ENCODE assay signal across 15 cellular contexts in genomic region chr3:160748226-160748625, GRCh38. TPM values are rescaled to one million over a fixed set of nuclear protein-coding genes. Genes with fewer than 3 reads are reported as not detected.
DNase-seq lines count a peak whose midpoint lies in the region; ATAC-seq and TF ChIP-seq lines count a peak whose summit lies in the region.
"Had no signal": no experiment of that assay in that cellular context is flagged by ENCODE, and none has a peak within 500 bp of the region (broad histone marks: within the 10 kb centered on the region; RNA-seq: fewer than 3 reads in every experiment).

No MANE protein-coding gene starts in this region.

- no peak for TF ChIP-seq POLR2A in adrenal gland (IDR thresholded peaks at IDR 0.05)

- no peaks in the 10 kb centered on the region for H3K9me3 Mint-ChIP-seq in activated T-helper 2 cell treated with anti-CD3 and anti-CD28 coated beads, Interferon-gamma antibody, Interleukin-2, Interleukin-4, amounts not matched to agents 10 μg/mL and 5 μg/mL and 100 μg/mL, durations not matched to agents 14 hours and 24 hours and 36 hours
- H3K9me3 Mint-ChIP-seq: CD8-positive, alpha-beta T cell; H9 had no signal

- TF ChIP-seq CTCF in adrenal gland (IDR thresholded peaks at IDR 0.05) (no peak), parathyroid adenoma (IDR thresholded peaks at IDR 0.05) (no peak)

- no peak for ATAC-seq in right cardiac atrium
- ATAC-seq: CD8-positive, alpha-beta T cell; GM12878; HepG2 had no signal

- no peak overlapping the region for H3K27ac Mint-ChIP-seq in activated T-helper 2 cell treated with anti-CD3 and anti-CD28 coated beads, Interferon-gamma antibody, Interleukin-2, Interleukin-4, amounts not matched to agents 10 μg/mL and 5 μg/mL and 100 μg/mL, durations not matched to agents 14 hours and 24 hours and 36 hours
- H3K27ac Mint-ChIP-seq: B cell; CD8-positive, alpha-beta T cell; H9 had no signal

- peaks cover 45% of the 10 kb centered on the region for H3K27me3 Mint-ChIP-seq in activated T-helper 2 cell treated with anti-CD3 and anti-CD28 coated beads, Interferon-gamma antibody, Interleukin-2, Interleukin-4, amounts not matched to agents 10 μg/mL and 5 μg/mL and 100 μg/mL, durations not matched to agents 14 hours and 24 hours and 36 hours (ENCODE audit: low read depth)

- H3K36me3 Mint-ChIP-seq in activated T-helper 2 cell treated with anti-CD3 and anti-CD28 coated beads, Interferon-gamma antibody, Interleukin-2, Interleukin-4, amounts not matched to agents 10 μg/mL and 5 μg/mL and 100 μg/mL, durations not matched to agents 14 hours and 24 hours and 36 hours (ENCODE audit: low read depth): no peaks in the 10 kb centered on the region
- H3K36me3 Mint-ChIP-seq: CD8-positive, alpha-beta T cell had no signal

- no peaks in the 10 kb centered on the region for H3K36me3 ChIP-seq in adrenal gland (replicated peaks in 1 of 2)
- no peaks in the 10 kb centered on the region for H3K36me3 ChIP-seq in parathyroid adenoma (ENCODE audit: control insufficient read depth, insufficient read depth, low read length)
- H3K36me3 ChIP-seq: BLaER1 treated with 17β-estradiol and CSF1 and Interleukin-3, amounts not matched to agents 10 nM and 100 nM had no signal

- no peak overlapping the region for H3K4me3 ChIP-seq in right cardiac atrium (ENCODE audit: low read length)
- H3K4me3 ChIP-seq in adrenal gland: no peak overlapping the region
- H3K4me3 ChIP-seq in parathyroid adenoma (ENCODE audit: low read depth, low read length): no peak overlapping the region
- H3K4me3 ChIP-seq: BLaER1 treated with 17β-estradiol and CSF1 and Interleukin-3, amounts not matched to agents 10 nM and 100 nM; GM12878 had no signal

- no peaks in the 10 kb centered on the region for H3K4me1 ChIP-seq in right cardiac atrium (ENCODE audit: control insufficient read depth, insufficient read depth, low read length)
- peaks cover 6 to 29% of the 10 kb centered on the region in 2 donors for H3K4me1 ChIP-seq in adrenal gland (replicated peaks in 1 of 2)
- peaks cover 22% of the 10 kb centered on the region for H3K4me1 ChIP-seq in parathyroid adenoma

- no peaks in the 10 kb centered on the region for H3K9me3 ChIP-seq in right cardiac atrium (ENCODE audit: control insufficient read depth, low read length)
- H3K9me3 ChIP-seq in adrenal gland (replicated peaks in 1 of 3): no peaks in the 10 kb centered on the region
- no peaks in the 10 kb centered on the region for H3K9me3 ChIP-seq in parathyroid adenoma (ENCODE audit: control insufficient read depth, low read length)
- H3K9me3 ChIP-seq: BLaER1 treated with 17β-estradiol and CSF1 and Interleukin-3, amounts not matched to agents 10 nM and 100 nM had no signal

- H3K27ac ChIP-seq in right cardiac atrium (ENCODE audit: low read length) (no peak overlapping the region), adrenal gland (no peak overlapping the region), parathyroid adenoma (no peak overlapping the region)
- H3K27ac ChIP-seq: BLaER1 treated with 17β-estradiol and CSF1 and Interleukin-3, amounts not matched to agents 10 nM and 100 nM had no signal

- H3K4me1 Mint-ChIP-seq in activated T-helper 2 cell treated with anti-CD3 and anti-CD28 coated beads, Interferon-gamma antibody, Interleukin-2, Interleukin-4, amounts not matched to agents 10 μg/mL and 5 μg/mL and 100 μg/mL, durations not matched to agents 14 hours and 24 hours and 36 hours (ENCODE audit: low read depth): peaks cover 3% of the 10 kb centered on the region
- H3K4me1 Mint-ChIP-seq: B cell, H9 had no signal

- H3K9ac ChIP-seq in parathyroid adenoma: no peak overlapping the region
- H3K9ac ChIP-seq: BLaER1 treated with 17β-estradiol and CSF1 and Interleukin-3, amounts not matched to agents 10 nM and 100 nM had no signal

- peak overlapping the region; percentile 28 for H2AFZ ChIP-seq in parathyroid adenoma

- H3K27me3 ChIP-seq in right cardiac atrium (ENCODE audit: control insufficient read depth, insufficient read depth): no peaks in the 10 kb centered on the region
- no peaks in the 10 kb centered on the region for H3K27me3 ChIP-seq in adrenal gland
- H3K27me3 ChIP-seq in parathyroid adenoma (ENCODE audit: control insufficient read depth, insufficient read depth, low read length): no peaks in the 10 kb centered on the region
- H3K27me3 ChIP-seq: BLaER1 treated with 17β-estradiol and CSF1 and Interleukin-3, amounts not matched to agents 10 nM and 100 nM had no signal

- DNase-seq in right cardiac atrium: peak in 2 of 3 donors; percentile 34 to 49
- no peak for DNase-seq in cardiac septum (ENCODE audit: low spot score)
- peak in 6 of 7 donors; percentile 24 to 74 (median 54) for DNase-seq in adrenal gland
- DNase-seq in activated T-helper 2 cell treated with anti-CD3 and anti-CD28 coated beads, Interferon-gamma antibody, Interleukin-2, Interleukin-4, amounts not matched to agents 10 μg/mL and 5 μg/mL and 100 μg/mL, durations not matched to agents 14 hours and 24 hours and 36 hours (ENCODE audit: low spot score): no peak
- no peak for DNase-seq in NCI-H446 treated with DMSO at 0.1 percent for 48 hours (lab: John Stamatoyannopoulos, UW)
- DNase-seq in islet precursor cell: no peak
- DNase-seq: Calu3; CD8-positive, alpha-beta T cell; EL; H9 had no signal

- WGBS in right cardiac atrium: 62% methylated on average over 2 of the region's 2 CpGs
- 54 to 64% (median 58%) methylated on average over 2 of the region's 2 CpGs for WGBS in adrenal gland, 4 donors

- intact Hi-C loops in right cardiac atrium (cut with DNase I) (no loop called here), cardiac septum (cut with DNase I) (loop anchor here (5.0 kb wide), 1 partner anchor 41 kb away; no protein-coding TSS in a partner anchor), adrenal gland (cut with DNase I) (no loop called here)
- intact Hi-C loops in activated T-helper 2 cell treated with anti-CD3 and anti-CD28 coated beads, Interferon-gamma antibody, Interleukin-2, Interleukin-4, amounts not matched to agents 10 μg/mL and 5 μg/mL and 100 μg/mL, durations not matched to agents 14 hours and 24 hours and 36 hours (cut with micrococcal nuclease): no loop called here

- no peaks in the 10 kb centered on the region for H3K79me2 ChIP-seq in parathyroid adenoma

- H3K4me2 ChIP-seq in parathyroid adenoma (ENCODE audit: low read length): no peak overlapping the region
- H3K4me2 ChIP-seq: BLaER1 treated with 17β-estradiol and CSF1 and Interleukin-3, amounts not matched to agents 10 nM and 100 nM had no signal

- no peak overlapping the region for H3K4me3 Mint-ChIP-seq in activated T-helper 2 cell treated with anti-CD3 and anti-CD28 coated beads, Interferon-gamma antibody, Interleukin-2, Interleukin-4, amounts not matched to agents 10 μg/mL and 5 μg/mL and 100 μg/mL, durations not matched to agents 14 hours and 24 hours and 36 hours (ENCODE audit: low read depth)
- H3K4me3 Mint-ChIP-seq: B cell; CD8-positive, alpha-beta T cell; H9 had no signal

RNA-seq across cellular contexts. Expression of gene PPM1L, which starts 7.8 kb away (rescaled TPM):
- 10 to 100 TPM; 23.4 to 31.7 (median 27.2) TPM for total RNA-seq in right cardiac atrium
- 6.1 TPM for polyA plus RNA-seq in right cardiac atrium
- total RNA-seq in cardiac septum: 28.8 TPM
- 10 to 100 TPM; 24.3 to 53.6 (median 39.9) TPM for total RNA-seq in adrenal gland
- polyA plus RNA-seq in adrenal gland: 10 to 100 TPM in 1 of 3 donors, 1 to 10 TPM in 2; 2.4 to 15.1 (median 5.5) TPM
- 2.6 and 2.9 TPM in 2 replicates for total RNA-seq in activated T-helper 2 cell treated with anti-CD3 and anti-CD28 coated beads, Interferon-gamma antibody, Interleukin-2, Interleukin-4, amounts not matched to agents 10 μg/mL and 5 μg/mL and 100 μg/mL, durations not matched to agents 14 hours and 24 hours and 36 hours

Comparison
In these comparisons a context has a peak if more than half of its experiments do, and no peak if none do; other contexts are left out.
1. DNase-seq: peak in right cardiac atrium (2 of 3) and adrenal gland (6 of 7); none in cardiac septum (single experiment), activated T-helper 2 cell treated with anti-CD3 and anti-CD28 coated beads, Interferon-gamma antibody, Interleukin-2, Interleukin-4, amounts not matched to agents 10 μg/mL and 5 μg/mL and 100 μg/mL, durations not matched to agents 14 hours and 24 hours and 36 hours (single experiment), NCI-H446 treated with DMSO at 0.1 percent for 48 hours (single experiment) and islet precursor cell (single experiment).